In the genomic region with DNA sequence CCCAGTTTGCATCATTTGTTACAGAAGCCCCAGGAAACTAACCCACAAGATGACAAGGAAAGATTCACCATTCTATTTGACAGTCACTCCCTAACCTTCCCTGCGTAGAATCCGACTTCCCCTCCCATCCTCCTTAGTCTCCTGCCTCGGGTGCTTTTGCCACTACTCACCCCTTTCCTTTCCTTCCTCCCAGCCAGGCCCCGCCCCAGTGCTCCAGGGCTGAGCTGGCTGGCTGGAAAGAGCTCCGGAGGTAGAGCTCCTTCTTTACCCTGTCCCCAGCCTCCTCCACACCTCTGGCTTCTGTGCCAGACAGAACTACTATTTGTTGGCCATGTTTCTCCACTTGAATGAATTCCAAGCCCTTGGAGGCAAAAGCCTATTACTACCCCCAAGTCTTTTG, we compare ENCODE assay signal across 14 cellular contexts.
DNase-seq lines count a peak whose midpoint lies in the region; ATAC-seq, FAIRE-seq and TF ChIP-seq lines count a peak whose summit lies in the region.
"Had no signal": no experiment of that assay in that cellular context is flagged by ENCODE, and none has a peak within 500 bp of the region (broad histone marks: within the 10 kb centered on the region; RNA-seq: fewer than 3 reads in every experiment).

No MANE protein-coding gene starts in this region.

- no peaks in the 10 kb centered on the region for H3K27me3 ChIP-seq in IMR-90 (ENCODE audit: control insufficient read depth, insufficient read depth, low read length)
- H3K27me3 ChIP-seq in endothelial cell of umbilical vein (ENCODE audit: control insufficient read depth in 2 of 2, insufficient read depth in 2 of 2, low read length in 2 of 2) = peaks cover 0 to 24% of the 10 kb centered on the region in 2 experiments
- peaks cover 14% of the 10 kb centered on the region for H3K27me3 ChIP-seq in osteoblast (ENCODE audit: insufficient read depth, low read length)
- peaks cover 0 to 10% of the 10 kb centered on the region in 2 donors for H3K27me3 ChIP-seq in tibial artery
- H3K27me3 ChIP-seq: brain microvascular endothelial cell, Peyer's patch had no signal

- H3K9me3 ChIP-seq in IMR-90 (ENCODE audit: control insufficient read depth, insufficient read depth, low read length) = no peaks in the 10 kb centered on the region
- H3K9me3 ChIP-seq in endothelial cell of umbilical vein (replicated peaks; ENCODE audit: control insufficient read depth, insufficient read depth, low read length) = no peaks in the 10 kb centered on the region
- no peaks in the 10 kb centered on the region for H3K9me3 ChIP-seq in osteoblast (ENCODE audit: low read depth, low read length)
- no peaks in the 10 kb centered on the region for H3K9me3 ChIP-seq in tibial artery
- H3K9me3 ChIP-seq: Peyer's patch had no signal

- H3K36me3 ChIP-seq in IMR-90 (ENCODE audit: control insufficient read depth, insufficient read depth, low read length) (no peaks in the 10 kb centered on the region), endothelial cell of umbilical vein (ENCODE audit: control insufficient read depth in 2 of 2, extremely low read depth in 1 of 2, insufficient read depth in 2 of 2, low read length in 2 of 2) (no peaks in the 10 kb centered on the region), osteoblast (ENCODE audit: insufficient read depth, low read length) (no peaks in the 10 kb centered on the region), tibial artery (no peaks in the 10 kb centered on the region)
- H3K36me3 ChIP-seq: brain microvascular endothelial cell, heart left ventricle, Peyer's patch had no signal

- 74% methylated on average over 4 of the region's 5 CpGs; no CpG with 5 or more reads in 1 of the 2 experiments for WGBS in IMR-90 (ENCODE audit: extremely low coverage in 2 of 2, insufficient read length in 1 of 2), 2 experiments

- H2BK120ac ChIP-seq in IMR-90 (ENCODE audit: low read depth, low read length) = peak overlapping the region; percentile 89

- H2BK5ac ChIP-seq in IMR-90 (ENCODE audit: low read depth, low read length, poor library complexity, severe bottlenecking) = no peak overlapping the region

- H3K9me1 ChIP-seq in IMR-90 (ENCODE audit: insufficient read depth, low read length) (peaks cover 8% of the 10 kb centered on the region; the same call in 1 of the 2 replicates), endothelial cell of umbilical vein (replicated peaks; ENCODE audit: control insufficient read depth, extremely low read depth, insufficient read depth, low read length) (no peaks in the 10 kb centered on the region)

- H2AK5ac ChIP-seq in IMR-90 (ENCODE audit: low read depth, low read length) = peak overlapping the region; percentile 83; the same call in 1 of the 2 replicates

- H3K4me1 ChIP-seq in IMR-90 (ENCODE audit: control insufficient read depth, insufficient read depth, low read length) (peaks cover 22% of the 10 kb centered on the region), endothelial cell of umbilical vein (ENCODE audit: control insufficient read depth, extremely low read depth, insufficient read depth, low read length) (peaks cover 6% of the 10 kb centered on the region), osteoblast (ENCODE audit: insufficient read depth, low read length) (peaks cover 3% of the 10 kb centered on the region), tibial artery (peaks cover 0 to 8% (median 2%) of the 10 kb centered on the region in 4 donors)
- H3K4me1 ChIP-seq: Peyer's patch had no signal

- POLR2A ChIA-PET in IMR-90 (lab: Charles Lee; ENCODE audit: unreplicated experiment) (interaction anchor here (0.5 kb wide), 2 partner anchors 122 to 132 kb away, joined by 3 read pairs; no protein-coding TSS in a partner anchor), endothelial cell of umbilical vein (lab: Charles Lee) (no interaction called here)

- no peak for TF ChIP-seq RAD21 in IMR-90 (IDR thresholded peaks at IDR 0.05; ENCODE audit: low read length)

- H4K5ac ChIP-seq in IMR-90 (ENCODE audit: low read depth, low read length) = peak overlapping the region; percentile 90

- H4K20me1 ChIP-seq in IMR-90 (ENCODE audit: insufficient read depth, low read length) (no peaks in the 10 kb centered on the region), endothelial cell of umbilical vein (replicated peaks; ENCODE audit: control insufficient read depth, extremely low read depth, insufficient read depth, low read length) (no peaks in the 10 kb centered on the region), osteoblast (ENCODE audit: insufficient read depth, low read length) (no peaks in the 10 kb centered on the region)

- H2AFZ ChIP-seq in IMR-90 (replicated peaks; ENCODE audit: low read length, poor library complexity) (peak overlapping the region; percentile 73), endothelial cell of umbilical vein (ENCODE audit: low read depth, low read length) (peak overlapping the region; percentile 44), osteoblast (ENCODE audit: low read length) (no peak overlapping the region)

- BruUV-seq in IMR-90 (replicated peaks; lab: Mats Ljungman, UMichigan) = no TSS peak
- BruUV-seq in endothelial cell of umbilical vein (replicated peaks; lab: Mats Ljungman, UMichigan) = no TSS peak

- H3K4me2 ChIP-seq in IMR-90 (ENCODE audit: low read depth, low read length) (no peak overlapping the region), endothelial cell of umbilical vein (ENCODE audit: insufficient read depth, low read length) (no peak overlapping the region), osteoblast (ENCODE audit: insufficient read depth, low read length) (no peak overlapping the region)

- H3K9ac ChIP-seq in IMR-90 (ENCODE audit: low read depth, low read length) (peak overlapping the region; percentile 21; the same call in 1 of the 2 replicates), endothelial cell of umbilical vein (replicated peaks; ENCODE audit: extremely low read depth, insufficient read depth, low read length) (no peak overlapping the region)

- peak overlapping the region; percentile 84 for H3K14ac ChIP-seq in IMR-90 (replicated peaks; ENCODE audit: low read depth, low read length)

- H4K91ac ChIP-seq in IMR-90 (ENCODE audit: insufficient read depth, low read depth, low read length) = peak overlapping the region; percentile 78

- no peak for TF ChIP-seq POLR2A in IMR-90 (IDR thresholded peaks at IDR 0.05; ENCODE audit: low read depth, low read length)
- no peak for TF ChIP-seq POLR2A in endothelial cell of umbilical vein (IDR thresholded peaks at IDR 0.05; ENCODE audit: low read depth, low read length)

- DNase-seq in Daoy (ENCODE audit: low read depth) (peak; percentile 42), IMR-90 (peak; percentile 4), endothelial cell of umbilical vein (ENCODE audit: low read depth, low spot score) (no peak), osteoblast (ENCODE audit: insufficient read length, low spot score, missing footprints) (peak; percentile 19), tibial artery (no peak)
- no peak for DNase-seq in stimulated activated CD4-positive, alpha-beta T cell treated with anti-CD3 and anti-CD28 coated beads, Interleukin-4, amount 100 ng/mL, for 24 hours
- DNase-seq: activated CD4-positive, alpha-beta T cell treated with anti-CD3 and anti-CD28 coated beads, Interleukin-2, amount 50 U/mL, for 48 hours; activated T-cell treated with anti-CD3 and anti-CD28 coated beads, Interleukin-2, amount 50 U/mL, for 4 hours; brain microvascular endothelial cell; dorsolateral prefrontal cortex; heart left ventricle; Peyer's patch had no signal

- FAIRE-seq in endothelial cell of umbilical vein (lab: Jason Lieb, UNC) = peak; percentile 66

- intact Hi-C loops in IMR-90 (cut with micrococcal nuclease) = loop anchor here (1.0 to 10.0 kb wide), 7 partner anchors 128 to 565 kb away; no protein-coding TSS in a partner anchor
- intact Hi-C loops in endothelial cell of umbilical vein (cut with micrococcal nuclease) = loop anchor here (1.0 to 10.0 kb wide), 7 partner anchors 232 to 1011 kb away; no protein-coding TSS in a partner anchor
- intact Hi-C loops in tibial artery (cut with DNase I; ENCODE audit: low total_unique reads) = loop anchor here (10.0 kb wide), 1 partner anchor 529 kb away; no protein-coding TSS in a partner anchor

- H3K79me2 ChIP-seq in endothelial cell of umbilical vein (ENCODE audit: control insufficient read depth, insufficient read depth, low read length) = no peaks in the 10 kb centered on the region
- H3K79me2 ChIP-seq in osteoblast (ENCODE audit: insufficient read depth, low read length) = no peaks in the 10 kb centered on the region

- TF ChIP-seq CTCF in IMR-90 (conservative IDR thresholded peaks at IDR 0.05; ENCODE audit: low read depth, low read length) (no peak), endothelial cell of umbilical vein (IDR thresholded peaks at IDR 0.05; ENCODE audit: extremely low read depth in 1 of 2, insufficient read depth in 1 of 2, low read depth in 1 of 2, low read length in 2 of 2) (no peak), osteoblast (IDR thresholded peaks at IDR 0.05; ENCODE audit: extremely low read depth, low read depth, low read length) (no peak), tibial artery (IDR thresholded peaks at IDR 0.05) (no peak)

- peak overlapping the region; percentile 86 for H3K4ac ChIP-seq in IMR-90 (ENCODE audit: low read depth, low read length)

- peak overlapping the region; percentile 25; the same call in 1 of the 2 replicates for H3K27ac ChIP-seq in IMR-90 (ENCODE audit: insufficient read depth, low read length)
- no peak overlapping the region for H3K27ac ChIP-seq in endothelial cell of umbilical vein (ENCODE audit: insufficient read depth, low read depth, low read length)
- H3K27ac ChIP-seq in osteoblast (ENCODE audit: low read depth, low read length) = no peak overlapping the region
- H3K27ac ChIP-seq in tibial artery = no peak overlapping the region
- H3K27ac ChIP-seq: brain microvascular endothelial cell, dorsolateral prefrontal cortex, heart left ventricle, Peyer's patch had no signal

- no peaks in the 10 kb centered on the region for H3K79me1 ChIP-seq in IMR-90 (ENCODE audit: low read depth in 1 of 2, low read length in 2 of 2)

- ATAC-seq in IMR-90 (ENCODE audit: low read depth) (peak; percentile 38), HG03342 (IDR thresholded peaks at IDR 0.05; ENCODE audit: unreplicated experiment) (no peak), HG02759 (IDR thresholded peaks at IDR 0.05; ENCODE audit: unreplicated experiment) (no peak)

- peak overlapping the region; percentile 85; the same call in 2 of the 3 replicates for H2BK15ac ChIP-seq in IMR-90 (ENCODE audit: low read depth, low read length)

- H2BK20ac ChIP-seq in IMR-90 (ENCODE audit: low read depth, low read length) = peak overlapping the region; percentile 66

- in situ Hi-C loops in IMR-90 (cut with MboI; ENCODE audit: low sequenced_read_pairs) = loop anchor here (10.0 to 25.0 kb wide), 4 partner anchors 351 to 1026 kb away; partner anchors contain the start of gene CCNT2

- H3K18ac ChIP-seq in IMR-90 (ENCODE audit: low read depth, low read length) = peak overlapping the region; percentile 76

- CTCF ChIA-PET in IMR-90 (lab: Yijun Ruan, JAX) (interaction anchor here (1.1 to 5.4 kb wide), 7 partner anchors 85 to 526 kb away, joined by 3 to 22 read pairs (median 4); no protein-coding TSS in a partner anchor), endothelial cell of umbilical vein (lab: Charles Lee) (interaction anchor here (0.7 to 10.3 kb wide), 17 partner anchors 12 to 1012 kb away, joined by 3 to 155 read pairs (median 3); no protein-coding TSS in a partner anchor)

- H3K56ac ChIP-seq in IMR-90 (ENCODE audit: extremely low read depth, insufficient read depth, low read length) = no peak overlapping the region

- dilution Hi-C loops in IMR-90 (cut with HindIII; ENCODE audit: low sequenced_read_pairs, unreplicated experiment) (no loop called here), endothelial cell of umbilical vein (cut with MboI; ENCODE audit: extremely low pct_ligation_motif_present, low sequenced_read_pairs) (no loop called here)

- no peak overlapping the region; the same call in 1 of the 2 replicates for H3K23ac ChIP-seq in IMR-90 (ENCODE audit: low read depth, low read length)

- H3K4me3 ChIP-seq in IMR-90 (ENCODE audit: insufficient read depth, low read depth, low read length) (no peak overlapping the region), endothelial cell of umbilical vein (replicated peaks in 1 of 3; ENCODE audit: insufficient read depth in 1 of 3, low read depth in 1 of 3, low read length in 3 of 3) (no peak overlapping the region), osteoblast (ENCODE audit: insufficient read depth, low read length) (no peak overlapping the region), tibial artery (no peak overlapping the region)
- H3K4me3 ChIP-seq: heart left ventricle, Peyer's patch had no signal

- peak overlapping the region; percentile 76 for H2AK9ac ChIP-seq in IMR-90 (replicated peaks; ENCODE audit: low read depth, low read length, poor library complexity)

- peak overlapping the region; percentile 69 to 89; a peak in 3 of 4 replicates for H4K8ac ChIP-seq in IMR-90 (ENCODE audit: low read depth in 2 of 2, low read length in 2 of 2)

Comparison
In these comparisons a context has a peak if more than half of its experiments do, and no peak if none do; other contexts are left out.
1. DNase-seq: peak in Daoy (single experiment), IMR-90 (single experiment) and osteoblast (single experiment); none in endothelial cell of umbilical vein (single experiment), stimulated activated CD4-positive, alpha-beta T cell treated with anti-CD3 and anti-CD28 coated beads, Interleukin-4, amount 100 ng/mL, for 24 hours (single experiment) and tibial artery (0 of 2).